Comparison of ENCODE assay signal across 26 cellular contexts in genomic region chr3:110989446-110989845, GRCh38.
"Had no signal": no experiment of that assay in that cellular context is flagged by ENCODE, and none has a peak within 500 bp of the region (broad histone marks: within the 10 kb centered on the region; RNA-seq: fewer than 3 reads in every experiment).

No MANE protein-coding gene starts in this region.

- DNase-seq: colonic mucosa; cortex of kidney; effector CD8-positive, alpha-beta T cell; effector memory CD8-positive, alpha-beta T cell; endodermal cell; erythroblast; esophagus squamous epithelium; foreskin fibroblast; foreskin melanocyte; gastrocnemius medialis; glutamatergic neuron; head of caudate nucleus; heart right ventricle; hippocampal formation; left cardiac atrium; left lung; left ventricle myocardium superior; lower lobe of right lung; mesenchymal stem cell; mucosa of descending colon; naive B cell had no signal

- ATAC-seq: effector memory CD8-positive, alpha-beta T cell; esophagus mucosa; gastrocnemius medialis; heart right ventricle; left cardiac atrium; left lung; left ventricle myocardium superior; lower lobe of right lung; mucosa of descending colon had no signal

- H3K27ac ChIP-seq: colonic mucosa, epithelial cell of prostate, esophagus squamous epithelium, gastrocnemius medialis, heart right ventricle, left lung, lower lobe of right lung had no signal

- H3K4me1 ChIP-seq: colonic mucosa, esophagus squamous epithelium, gastrocnemius medialis, heart right ventricle, left lung, lower lobe of right lung had no signal

- H3K9me3 ChIP-seq: colonic mucosa, gastrocnemius medialis, left lung, lower lobe of right lung, mucosa of descending colon had no signal

- H3K36me3 ChIP-seq: colonic mucosa, esophagus squamous epithelium, gastrocnemius medialis, heart right ventricle, left lung, lower lobe of right lung had no signal

- H3K27me3 ChIP-seq: colonic mucosa, esophagus squamous epithelium, gastrocnemius medialis, heart right ventricle, left lung had no signal

- FAIRE-seq: endometrium, islet of Langerhans, keratinocyte had no signal

- H3K4me3 ChIP-seq: colonic mucosa, esophagus squamous epithelium, gastrocnemius medialis, heart right ventricle, left lung, lower lobe of right lung, mucosa of descending colon had no signal
